ENCODE assay signal across 8 cellular contexts in genomic region chr12:92929957-92930356, GRCh38. TPM values are rescaled to one million over a fixed set of nuclear protein-coding genes. Genes with fewer than 3 reads are reported as not detected.
DNase-seq lines count a peak whose midpoint lies in the region; ATAC-seq and TF ChIP-seq lines count a peak whose summit lies in the region.

No MANE protein-coding gene starts in this region.

- peak overlapping the region; percentile 20 for H3K14ac ChIP-seq in trophoblast cell (ENCODE audit: low read length)

- H3K27me3 ChIP-seq in DOHH2 (ENCODE audit: control insufficient read depth, low read length), result no peaks in the 10 kb centered on the region
- H3K27me3 ChIP-seq in PC-3 (ENCODE audit: low read length), result no peaks in the 10 kb centered on the region
- H3K27me3 ChIP-seq in trophoblast cell (ENCODE audit: insufficient read depth, low read length), result no peaks in the 10 kb centered on the region

- POLR2A ChIA-PET in PC-3 (lab: Charles Lee; ENCODE audit: unreplicated experiment), result interaction anchor here (0.6 to 1.2 kb wide), 4 partner anchors 31 to 1169 kb away, joined by 3 to 4 read pairs (median 3); no protein-coding TSS in a partner anchor

- no peak overlapping the region for H3K18ac ChIP-seq in trophoblast cell (ENCODE audit: low read length)

- peak overlapping the region; percentile 32 for H3K27ac ChIP-seq in DOHH2 (ENCODE audit: low read depth, low read length)
- H3K27ac ChIP-seq in PC-3 (ENCODE audit: low read length), result peak overlapping the region; percentile 74
- peak overlapping the region; percentile 89 for H3K27ac ChIP-seq in epithelial cell of prostate
- H3K27ac ChIP-seq in trophoblast cell (ENCODE audit: low read depth, low read length), result peak overlapping the region; percentile 91

- no peaks in the 10 kb centered on the region for H3K9me3 ChIP-seq in DOHH2 (ENCODE audit: control insufficient read depth, insufficient read depth, low read length)
- no peaks in the 10 kb centered on the region for H3K9me3 ChIP-seq in PC-3 (ENCODE audit: low read length)
- H3K9me3 ChIP-seq in trophoblast cell (ENCODE audit: insufficient read depth, low read depth, low read length), result no peaks in the 10 kb centered on the region

- no peak overlapping the region for H4K12ac ChIP-seq in trophoblast cell (ENCODE audit: low read depth, low read length)

- H3K4me1 ChIP-seq in DOHH2 (ENCODE audit: control insufficient read depth, low read length), result peaks cover 26% of the 10 kb centered on the region
- peaks cover 24% of the 10 kb centered on the region for H3K4me1 ChIP-seq in PC-3 (ENCODE audit: insufficient read depth, low read length)
- H3K4me1 ChIP-seq in trophoblast cell (ENCODE audit: control insufficient read depth in 1 of 2, insufficient read depth in 2 of 2, low read length in 2 of 2), result peaks cover 6 to 8% of the 10 kb centered on the region in 2 experiments

- H2BK5ac ChIP-seq in trophoblast cell (ENCODE audit: low read depth, low read length, poor library complexity), result peak overlapping the region; percentile 50

- H3K9me2 ChIP-seq in DOHH2 (replicated peaks; ENCODE audit: control insufficient read depth, low read length) (no peaks in the 10 kb centered on the region), PC-3 (replicated peaks; ENCODE audit: low read length) (no peaks in the 10 kb centered on the region)

- no peaks in the 10 kb centered on the region for H3F3A ChIP-seq in DOHH2 (ENCODE audit: control insufficient read depth, insufficient read depth)
- H3F3A ChIP-seq in PC-3 (ENCODE audit: low read length, unreplicated experiment), result peaks cover 3% of the 10 kb centered on the region

- BruUV-seq in PC-3 (replicated peaks; lab: Mats Ljungman, UMichigan), result TSS peak; percentile 80

- H3K79me1 ChIP-seq in trophoblast cell (ENCODE audit: low read length), result peaks cover 12% of the 10 kb centered on the region

- no peak overlapping the region for H3K23ac ChIP-seq in trophoblast cell (ENCODE audit: low read length)

- TF ChIP-seq CTCF in DOHH2 (IDR thresholded peaks at IDR 0.05; ENCODE audit: low read depth, low read length, poor library complexity, severe bottlenecking) (no peak), PC-3 (conservative IDR thresholded peaks at IDR 0.05; ENCODE audit: low read depth, low read length) (no peak)

- H2AFZ ChIP-seq in PC-3 (ENCODE audit: low read length), result peak overlapping the region; percentile 86
- no peak overlapping the region for H2AFZ ChIP-seq in trophoblast cell (ENCODE audit: insufficient read depth, low read length, poor library complexity)

- H2AK5ac ChIP-seq in trophoblast cell (ENCODE audit: low read length), result no peak overlapping the region

- H3K4me2 ChIP-seq in DOHH2 (ENCODE audit: low read length), result peak overlapping the region; percentile 90
- peak overlapping the region; percentile 95 for H3K4me2 ChIP-seq in PC-3 (ENCODE audit: low read length)
- peak overlapping the region; percentile 96 for H3K4me2 ChIP-seq in trophoblast cell (ENCODE audit: low read length)

- H4K91ac ChIP-seq in trophoblast cell (ENCODE audit: low read depth, low read length), result no peak overlapping the region

- H3K4me3 ChIP-seq in DOHH2 (ENCODE audit: low read length), result peak overlapping the region; percentile 78
- H3K4me3 ChIP-seq in PC-3 (ENCODE audit: low read length), result peak overlapping the region; percentile 82
- H3K4me3 ChIP-seq in trophoblast cell (ENCODE audit: low read depth, low read length), result no peak overlapping the region

- H3K36me3 ChIP-seq in DOHH2 (ENCODE audit: control insufficient read depth, low read length) (0 out of 2 replicates have a peak, but pooled peaks cover 2% of the 10 kb centered on the region), PC-3 (ENCODE audit: low read depth, low read length) (no peaks in the 10 kb centered on the region), trophoblast cell (ENCODE audit: control insufficient read depth in 1 of 2, insufficient read depth in 2 of 2, low read length in 2 of 2) (no peaks in the 10 kb centered on the region)

- no peak overlapping the region for H4K8ac ChIP-seq in trophoblast cell (ENCODE audit: low read depth, low read length)

- peaks cover 11% of the 10 kb centered on the region; the same call in 1 of the 2 replicates for H4K20me1 ChIP-seq in DOHH2 (ENCODE audit: control insufficient read depth, insufficient read depth, low read depth, low read length)
- H4K20me1 ChIP-seq in PC-3 (ENCODE audit: low read length), result 0 out of 2 replicates have a peak, but pooled peaks cover 5% of the 10 kb centered on the region

- no CpG with 5 or more reads among the region's 9 CpGs for WGBS in trophoblast cell (ENCODE audit: extremely low coverage, insufficient coverage, insufficient read length)

- H3K9ac ChIP-seq in PC-3 (ENCODE audit: low read length), result peak overlapping the region; percentile 68
- no peak overlapping the region for H3K9ac ChIP-seq in trophoblast cell (ENCODE audit: low read length)

- DNase-seq in PC-3 (no peak), epithelial cell of prostate (ENCODE audit: low read depth, low spot score) (no peak), trophoblast cell (no peak), NCI-H226 (no peak)

- intact Hi-C loops in PC-3 (cut with micrococcal nuclease), result loop anchor here (1.0 to 5.0 kb wide), 3 partner anchors 42 to 145 kb away; no protein-coding TSS in a partner anchor

- CTCF ChIA-PET in PC-3 (lab: Charles Lee), result interaction anchor here (0.5 to 1.9 kb wide), 3 partner anchors 58 to 115 kb away, joined by 3 to 12 read pairs (median 4); no protein-coding TSS in a partner anchor

- H2BK120ac ChIP-seq in trophoblast cell (ENCODE audit: insufficient read depth, low read length, poor library complexity), result peak overlapping the region; percentile 46

- no peak for ATAC-seq in PC-3
- ATAC-seq in HG03432 (IDR thresholded peaks at IDR 0.05; ENCODE audit: unreplicated experiment), result no peak
- no peak for ATAC-seq in GM18909 (IDR thresholded peaks at IDR 0.05; ENCODE audit: poor library complexity, unreplicated experiment)
- ATAC-seq in HG03565 (IDR thresholded peaks at IDR 0.05; ENCODE audit: unreplicated experiment), result no peak

- no peak overlapping the region for H2BK12ac ChIP-seq in trophoblast cell (ENCODE audit: low read length)

- H3K79me2 ChIP-seq in DOHH2 (ENCODE audit: control insufficient read depth, low read length) (peaks cover 36% of the 10 kb centered on the region), PC-3 (ENCODE audit: low read length) (peaks cover 36% of the 10 kb centered on the region), trophoblast cell (ENCODE audit: control insufficient read depth, insufficient read depth, low read length, poor library complexity) (peaks cover 7% of the 10 kb centered on the region)

- no peak overlapping the region for H3K4ac ChIP-seq in trophoblast cell (ENCODE audit: low read depth, low read length)

RNA-seq across cellular contexts. Expression of gene EEA1, which starts 0.9 kb away (rescaled TPM):
- 7.9 and 11.9 TPM in 2 replicates for total RNA-seq in PC-3 (2014; rRNA removed)
- 24.8 and 27.6 TPM in 2 replicates for polyA plus RNA-seq in trophoblast cell (2013)

Comparison
In these comparisons a context has a peak if more than half of its experiments do, and no peak if none do; other contexts are left out.
1. H3K27ac ChIP-seq: peak in every context shown above with its lines; median percentile 91 in trophoblast cell; 89 in epithelial cell of prostate; 74 in PC-3; 32 in DOHH2.